ENCODE assay signal across 1 cellular context in genomic region chr17:4956493-4957061, GRCh38.
TF ChIP-seq lines count a peak whose summit lies in the region.

No MANE protein-coding gene starts in this region.

TF ChIP-seq in K562, 482 proteins besides CTCF, POLR2A, EP300 and RAD21:
- TF ChIP-seq CTCFL (IDR thresholded peaks at IDR 0.05; ENCODE audit: borderline replicate concordance, insufficient read depth, low read depth, low read length, poor library complexity, severe bottlenecking) = peak; percentile 70
- TF ChIP-seq IRF2 (CRISPR knock-in tag; IDR thresholded peaks at IDR 0.05) = no peak
- TF ChIP-seq PRDM10 (IDR thresholded peaks at IDR 0.05; ENCODE audit: partially characterized antibody) = peak; percentile 65
